In genomic region chr11:118659314-118659939, GRCh38 we compare ENCODE assay signal across 8 cellular contexts. TPM values are rescaled to one million over a fixed set of nuclear protein-coding genes. Genes with fewer than 3 reads are reported as not detected.
DNase-seq lines count a peak whose midpoint lies in the region; TF ChIP-seq lines count a peak whose summit lies in the region.

No MANE protein-coding gene starts in this region.

- no peak overlapping the region for H3K23ac ChIP-seq in trophoblast cell (ENCODE audit: low read length)

- H3K4me1 ChIP-seq in trophoblast cell (ENCODE audit: control insufficient read depth in 1 of 2, insufficient read depth in 2 of 2, low read length in 2 of 2) = peaks cover 25 to 26% of the 10 kb centered on the region in 2 experiments
- peaks cover 0 to 19% (median 9%) of the 10 kb centered on the region in 4 donors for H3K4me1 ChIP-seq in tibial nerve

- H3K9me3 ChIP-seq in trophoblast cell (ENCODE audit: insufficient read depth, low read depth, low read length) (no peaks in the 10 kb centered on the region), tibial nerve (no peaks in the 10 kb centered on the region)

- peaks cover 4% of the 10 kb centered on the region for H3K4me1 Mint-ChIP-seq in activated naive CD8-positive, alpha-beta T cell (ENCODE audit: low read depth)

- H2BK5ac ChIP-seq in trophoblast cell (ENCODE audit: low read depth, low read length, poor library complexity) = no peak overlapping the region

- H3K79me1 ChIP-seq in trophoblast cell (ENCODE audit: low read length) = peaks cover 6% of the 10 kb centered on the region

- no peaks in the 10 kb centered on the region for H3K79me2 ChIP-seq in trophoblast cell (ENCODE audit: control insufficient read depth, insufficient read depth, low read length, poor library complexity)

- peak overlapping the region; percentile 10 for H3K4ac ChIP-seq in trophoblast cell (ENCODE audit: low read depth, low read length)

- H3K27ac ChIP-seq in trophoblast cell (ENCODE audit: low read depth, low read length) (peak overlapping the region; percentile 5), tibial nerve (peak overlapping the region; percentile 58 to 84 (median 68))

- no peaks in the 10 kb centered on the region for H3K9me3 Mint-ChIP-seq in activated naive CD8-positive, alpha-beta T cell (ENCODE audit: low read depth)

- peak overlapping the region; percentile 44 for H4K91ac ChIP-seq in trophoblast cell (ENCODE audit: low read depth, low read length)

- H3K36me3 ChIP-seq in trophoblast cell (ENCODE audit: control insufficient read depth in 1 of 2, insufficient read depth in 2 of 2, low read length in 2 of 2) = peaks cover 7 to 21% of the 10 kb centered on the region in 2 experiments
- H3K36me3 ChIP-seq in tibial nerve = peaks cover 0 to 35% (median 8%) of the 10 kb centered on the region in 3 donors

- TF ChIP-seq EP300 in tibial nerve (IDR thresholded peaks at IDR 0.05) = peak in 1 of 2 donors; percentile 66

- H2AK5ac ChIP-seq in trophoblast cell (ENCODE audit: low read length) = no peak overlapping the region

- no peak overlapping the region for H3K14ac ChIP-seq in trophoblast cell (ENCODE audit: low read length)

- H4K8ac ChIP-seq in trophoblast cell (ENCODE audit: low read depth, low read length) = peak overlapping the region; percentile 56

- H3K18ac ChIP-seq in trophoblast cell (ENCODE audit: low read length) = no peak overlapping the region

- DNase-seq in DMS 273 (lab: John Stamatoyannopoulos, UW; ENCODE audit: unreplicated experiment) (peak; percentile 91), H4 (ENCODE audit: low spot score) (peak; percentile 83), NCI-H1105 treated with DMSO at 0.1 percent for 48 hours (lab: John Stamatoyannopoulos, UW) (peak; percentile 94), SKM-1 treated with dmso at 0.1 percent for 144 hours (lab: John Stamatoyannopoulos, UW; ENCODE audit: unreplicated experiment) (peak; percentile 82), head of caudate nucleus (peak; percentile 82 to 97 (median 92)), trophoblast cell (peak; percentile 84 to 88), tibial nerve (ENCODE audit: low spot score in 2 of 2) (peak; percentile 92 to 97)

- H3K27me3 ChIP-seq in trophoblast cell (ENCODE audit: insufficient read depth, low read length) = no peaks in the 10 kb centered on the region
- no peaks in the 10 kb centered on the region for H3K27me3 ChIP-seq in tibial nerve

- peak in 1 of 2 donors; percentile 37 for TF ChIP-seq POLR2A in tibial nerve (IDR thresholded peaks at IDR 0.05)

- no peaks in the 10 kb centered on the region for H3K27me3 Mint-ChIP-seq in activated naive CD8-positive, alpha-beta T cell

- no peaks in the 10 kb centered on the region for H3K36me3 Mint-ChIP-seq in activated naive CD8-positive, alpha-beta T cell

- peak overlapping the region; percentile 30 for H3K4me3 Mint-ChIP-seq in activated naive CD8-positive, alpha-beta T cell

- peak overlapping the region; percentile 21 for H2BK120ac ChIP-seq in trophoblast cell (ENCODE audit: insufficient read depth, low read length, poor library complexity)

- H2AFZ ChIP-seq in trophoblast cell (ENCODE audit: insufficient read depth, low read length, poor library complexity) = peak overlapping the region; percentile 37

- no peak overlapping the region for H3K27ac Mint-ChIP-seq in activated naive CD8-positive, alpha-beta T cell

- intact Hi-C loops in head of caudate nucleus (cut with DNase I) = loop anchor here (5.0 kb wide), 1 partner anchor 52 kb away; the partner anchor contains the start of gene PHLDB1

- no peak overlapping the region for H3K9ac ChIP-seq in trophoblast cell (ENCODE audit: low read length)

- H3K4me3 ChIP-seq in trophoblast cell (ENCODE audit: low read depth, low read length) = no peak overlapping the region
- no peak overlapping the region for H3K4me3 ChIP-seq in tibial nerve

- no CpG with 5 or more reads among the region's 25 CpGs for WGBS in trophoblast cell (ENCODE audit: extremely low coverage, insufficient coverage, insufficient read length)
- 10 to 52% methylated on average over 9 to 25 of the region's 25 CpGs for WGBS in tibial nerve, 2 donors

- peak overlapping the region; percentile 3 for H3K4me2 ChIP-seq in trophoblast cell (ENCODE audit: low read length)

- H2BK12ac ChIP-seq in trophoblast cell (ENCODE audit: low read length) = peak overlapping the region; percentile 17

- H4K12ac ChIP-seq in trophoblast cell (ENCODE audit: low read depth, low read length) = peak overlapping the region; percentile 5

- peak; percentile 96 to 98 (median 97) for TF ChIP-seq CTCF in tibial nerve (IDR thresholded peaks at IDR 0.05)

RNA-seq across cellular contexts. Expression of gene TREH, which starts 20.0 kb away (rescaled TPM):
- total RNA-seq in H4 (2014; rRNA removed; shearing (Covaris generic)) = not detected in 2 replicates
- polyA plus RNA-seq in trophoblast cell (2013) = 0.33 and 0.39 TPM in 2 replicates
- total RNA-seq in tibial nerve = not detected

RNA-seq across cellular contexts. Expression of gene PHLDB1, which starts 52.0 kb away (rescaled TPM):
- total RNA-seq in H4 (2014; rRNA removed; shearing (Covaris generic)) = 29.6 and 40.0 TPM in 2 replicates
- 22.5 and 22.6 TPM in 2 replicates for polyA plus RNA-seq in trophoblast cell (2013)
- total RNA-seq in tibial nerve = 100 to 1,000 TPM; 299 to 365 (median 323) TPM
